28 cellular contexts compared by ENCODE assay signal in the genomic region with DNA sequence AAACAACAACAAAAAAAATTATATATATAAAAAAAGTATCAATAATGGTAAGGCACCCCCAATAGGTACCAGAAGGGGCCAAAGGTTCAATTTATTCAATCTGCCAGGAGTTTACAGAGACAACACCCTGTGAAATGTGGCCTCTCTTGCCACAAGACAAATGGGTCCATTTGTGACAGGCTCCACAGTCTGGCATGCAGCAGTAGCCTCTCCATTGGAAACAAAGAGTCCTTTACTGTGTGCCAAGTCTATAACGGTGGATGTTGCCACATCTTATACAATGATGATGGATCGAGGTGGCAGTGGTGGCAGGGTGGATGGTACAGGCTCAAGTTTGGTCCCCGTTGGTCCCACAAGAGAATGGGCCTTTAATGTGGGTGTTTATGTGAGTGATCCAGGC.
A peak's percentile ranks its signal among the peaks of the same experiment; 100 is the strongest.
DNase-seq lines count a peak whose midpoint lies in the region; ATAC-seq and TF ChIP-seq lines count a peak whose summit lies in the region.
"Had no signal": no experiment of that assay in that cellular context is flagged by ENCODE, and none has a peak within 500 bp of the region (broad histone marks: within the 10 kb centered on the region; RNA-seq: fewer than 3 reads in every experiment).

No MANE protein-coding gene starts in this region.

- no peak for TF ChIP-seq EP300 in transverse colon (IDR thresholded peaks at IDR 0.05; ENCODE audit: low read depth)

- WGBS in IMR-90 (ENCODE audit: extremely low coverage in 2 of 2, insufficient read length in 1 of 2), 2 experiments, result 40% methylated on average over 1 of the region's 3 CpGs; no CpG with 5 or more reads in 1 of the 2 experiments
- WGBS in transverse colon (ENCODE audit: low coverage in 1 of 2), 2 donors, result 70 to 100% methylated on average over 1 to 3 of the region's 3 CpGs

- no TSS peak for BruUV-seq in IMR-90 (replicated peaks; lab: Mats Ljungman, UMichigan)

- H3K4ac ChIP-seq in IMR-90 (ENCODE audit: low read depth, low read length), result peak overlapping the region; percentile 55

- H2AK5ac ChIP-seq in IMR-90 (ENCODE audit: low read depth, low read length), result peak overlapping the region; percentile 90

- H2AK9ac ChIP-seq in IMR-90 (replicated peaks; ENCODE audit: low read depth, low read length, poor library complexity), result peak overlapping the region; percentile 2

- H3K27me3 ChIP-seq in IMR-90 (ENCODE audit: control insufficient read depth, insufficient read depth, low read length), result no peaks in the 10 kb centered on the region
- no peaks in the 10 kb centered on the region for H3K27me3 ChIP-seq in layer of hippocampus (ENCODE audit: control insufficient read depth, insufficient read depth, low read length)
- H3K27me3 ChIP-seq in transverse colon, result no peaks in the 10 kb centered on the region
- H3K27me3 ChIP-seq: heart left ventricle, neural progenitor cell, spleen had no signal

- peaks cover 23% of the 10 kb centered on the region for H3K9me1 ChIP-seq in IMR-90 (ENCODE audit: insufficient read depth, low read length)

- H3K36me3 Mint-ChIP-seq in natural killer cell treated with Interleukin-12 subunit alpha and Interleukin-12 subunit beta and Interleukin-15 and Interleukin-18, amount 100 ng/mL, for 72 hours, result no peaks in the 10 kb centered on the region
- H3K36me3 Mint-ChIP-seq: CD8-positive, alpha-beta T cell; neural progenitor cell; T-cell had no signal

- no peak overlapping the region for H3K4me3 ChIP-seq in IMR-90 (ENCODE audit: insufficient read depth, low read depth, low read length)
- no peak overlapping the region for H3K4me3 ChIP-seq in transverse colon
- H3K4me3 ChIP-seq: heart left ventricle, mucosa of descending colon, neural progenitor cell, spleen had no signal

- in situ Hi-C loops in IMR-90 (cut with MboI; ENCODE audit: low sequenced_read_pairs), result no loop called here
- in situ Hi-C loops in transverse colon (cut with MboI; ENCODE audit: low pct_ligation_motif_present in 1 of 4, low pct_unique_long_range_greater_than_20kb in 1 of 4, low sequenced_read_pairs in 3 of 4), result no loop called here

- POLR2A ChIA-PET in IMR-90 (lab: Charles Lee; ENCODE audit: unreplicated experiment), result interaction anchor here (0.6 kb wide), 1 partner anchor 72 kb away, joined by 3 read pairs; no protein-coding TSS in a partner anchor

- H3K4me3 Mint-ChIP-seq in natural killer cell treated with Interleukin-12 subunit alpha and Interleukin-12 subunit beta and Interleukin-15 and Interleukin-18, amount 100 ng/mL, for 72 hours, result no peak overlapping the region
- H3K4me3 Mint-ChIP-seq: activated CD8-positive, alpha-beta T cell treated with anti-CD3 and anti-CD28 coated beads, Interleukin-2, amount 10 ng/mL, durations not matched to agents 7 days and 5 days; activated T-cell treated with anti-CD3 and anti-CD28 coated beads, Interleukin-2, amount 50 U/mL, for 24 hours; CD8-positive, alpha-beta T cell; neural progenitor cell; T-cell had no signal

- peak; percentile 8 for ATAC-seq in HG02571 (IDR thresholded peaks at IDR 0.05; ENCODE audit: unreplicated experiment)
- no peak for ATAC-seq in IMR-90 (ENCODE audit: low read depth)
- ATAC-seq in GM18907 (IDR thresholded peaks at IDR 0.05; ENCODE audit: unreplicated experiment), result no peak
- ATAC-seq in natural killer cell treated with Interleukin-12 subunit alpha and Interleukin-12 subunit beta and Interleukin-15 and Interleukin-18, amount 100 ng/mL, for 72 hours, result no peak
- ATAC-seq: activated CD8-positive, alpha-beta T cell treated with anti-CD3 and anti-CD28 coated beads, Interleukin-2, amount 10 ng/mL, durations not matched to agents 7 days and 5 days; CD8-positive, alpha-beta T cell; heart left ventricle; left ventricle myocardium superior; mucosa of descending colon; T-cell had no signal

- dilution Hi-C loops in IMR-90 (cut with HindIII; ENCODE audit: low sequenced_read_pairs, unreplicated experiment), result no loop called here

- H3K56ac ChIP-seq in IMR-90 (ENCODE audit: extremely low read depth, insufficient read depth, low read length), result no peak overlapping the region

- CTCF ChIA-PET in IMR-90 (lab: Yijun Ruan, JAX), result no interaction called here

- H3K9ac ChIP-seq in IMR-90 (ENCODE audit: low read depth, low read length), result no peak overlapping the region
- H3K9ac ChIP-seq: neural progenitor cell had no signal

- H4K8ac ChIP-seq in IMR-90 (ENCODE audit: low read depth in 2 of 2, low read length in 2 of 2), result peak overlapping the region in 1 of 2 experiments; percentile 4; a peak in 1 of 4 replicates

- TF ChIP-seq CTCF in IMR-90 (conservative IDR thresholded peaks at IDR 0.05; ENCODE audit: low read depth, low read length) (no peak), transverse colon (IDR thresholded peaks at IDR 0.05) (no peak)

- H2BK120ac ChIP-seq in IMR-90 (ENCODE audit: low read depth, low read length), result peak overlapping the region; percentile 58; the same call in 1 of the 2 replicates

- no peak for TF ChIP-seq RAD21 in IMR-90 (IDR thresholded peaks at IDR 0.05; ENCODE audit: low read length)

- H4K20me1 ChIP-seq in IMR-90 (ENCODE audit: insufficient read depth, low read length), result no peaks in the 10 kb centered on the region; the same call in 1 of the 2 replicates

- peak overlapping the region; percentile 67; the same call in 1 of the 2 replicates for H2BK20ac ChIP-seq in IMR-90 (ENCODE audit: low read depth, low read length)

- no peaks in the 10 kb centered on the region for H3K9me3 Mint-ChIP-seq in natural killer cell treated with Interleukin-12 subunit alpha and Interleukin-12 subunit beta and Interleukin-15 and Interleukin-18, amount 100 ng/mL, for 72 hours
- H3K9me3 Mint-ChIP-seq: activated T-cell treated with anti-CD3 and anti-CD28 coated beads, Interleukin-2, amount 50 U/mL, for 24 hours; CD8-positive, alpha-beta T cell; T-cell had no signal

- peak overlapping the region; percentile 36 for H2BK5ac ChIP-seq in IMR-90 (ENCODE audit: low read depth, low read length, poor library complexity, severe bottlenecking)

- intact Hi-C loops in IMR-90 (cut with micrococcal nuclease), result no loop called here
- intact Hi-C loops in transverse colon (cut with DNase I; ENCODE audit: low total_unique reads), result no loop called here

- H3K27ac ChIP-seq in IMR-90 (ENCODE audit: insufficient read depth, low read length) (no peak overlapping the region), layer of hippocampus (ENCODE audit: low read depth, low read length) (peak overlapping the region; percentile 54), temporal lobe (ENCODE audit: low read depth, low read length) (peak overlapping the region; percentile 47), transverse colon (no peak overlapping the region)
- H3K27ac ChIP-seq: heart left ventricle, HL-60, neural progenitor cell, spleen had no signal

- no peaks in the 10 kb centered on the region; a peak in 1 of 4 replicates for H3K79me1 ChIP-seq in IMR-90 (ENCODE audit: low read depth in 1 of 2, low read length in 2 of 2)

- peak overlapping the region; percentile 84; the same call in 1 of the 2 replicates for H3K14ac ChIP-seq in IMR-90 (replicated peaks; ENCODE audit: low read depth, low read length)

- H3K23ac ChIP-seq in IMR-90 (ENCODE audit: low read depth, low read length), result peak overlapping the region; percentile 81; the same call in 1 of the 2 replicates

- no peak overlapping the region; the same call in 1 of the 2 replicates for H4K91ac ChIP-seq in IMR-90 (ENCODE audit: insufficient read depth, low read depth, low read length)

- H3K9me3 ChIP-seq in IMR-90 (ENCODE audit: control insufficient read depth, insufficient read depth, low read length) (no peaks in the 10 kb centered on the region), transverse colon (no peaks in the 10 kb centered on the region)
- H3K9me3 ChIP-seq: heart left ventricle, mucosa of descending colon, spleen had no signal

- peak overlapping the region; percentile 39; the same call in 1 of the 2 replicates for H3K18ac ChIP-seq in IMR-90 (ENCODE audit: low read depth, low read length)

- H2AFZ ChIP-seq in IMR-90 (replicated peaks; ENCODE audit: low read length, poor library complexity), result peak overlapping the region; percentile 68
- H2AFZ ChIP-seq: neural progenitor cell had no signal

- DNase-seq in IMR-90, result no peak
- DNase-seq in NCI-H2081 treated with DMSO at 0.1 percent for 48 hours (lab: John Stamatoyannopoulos, UW), result no peak
- DNase-seq in natural killer cell treated with Interleukin-12 subunit alpha and Interleukin-12 subunit beta and Interleukin-15 and Interleukin-18, amount 100 ng/mL, for 72 hours (ENCODE audit: low spot score), result no peak
- no peak for DNase-seq in transverse colon
- DNase-seq: activated CD4-positive, CD25-positive, alpha-beta regulatory T cell treated with anti-CD3 and anti-CD28 coated beads, Interleukin-2, amount 50 U/mL, for 72 hours; activated CD8-positive, alpha-beta T cell treated with anti-CD3 and anti-CD28 coated beads, Interleukin-2, amount 10 ng/mL, durations not matched to agents 7 days and 5 days; activated naive CD4-positive, alpha-beta T cell treated with Interleukin-2 at 50 U/mL for 16 hours; activated T-cell treated with anti-CD3 and anti-CD28 coated beads, Interleukin-2, amount 50 U/mL, for 24 hours; amniotic stem cell; CD8-positive, alpha-beta T cell; GF-D8; heart left ventricle; left ventricle myocardium superior; mucosa of descending colon; NCI-H1105; NCI-H510A; SHP77 treated with DMSO at 0.1 percent for 48 hours; spleen; stimulated activated CD4-positive, alpha-beta T cell treated with anti-CD3 and anti-CD28 coated beads, Interleukin-4, amount 100 ng/mL, for 4 hours; stimulated activated naive CD8-positive, alpha-beta T cell treated with anti-CD3 and anti-CD28 coated beads, Interleukin-15, Interleukin-2, amounts not matched to agents 100 U/mL and 50 U/mL, for 24 hours; T-cell; trophoblast cell had no signal

- no peak overlapping the region for H3K4me2 ChIP-seq in IMR-90 (ENCODE audit: low read depth, low read length)
- H3K4me2 ChIP-seq: neural progenitor cell had no signal

- H3K4me1 ChIP-seq in IMR-90 (ENCODE audit: control insufficient read depth, insufficient read depth, low read length) (peaks cover 25% of the 10 kb centered on the region), transverse colon (no peaks in the 10 kb centered on the region)
- H3K4me1 ChIP-seq: heart left ventricle, spleen had no signal

- H3K36me3 ChIP-seq in IMR-90 (ENCODE audit: control insufficient read depth, insufficient read depth, low read length) (no peaks in the 10 kb centered on the region), transverse colon (no peaks in the 10 kb centered on the region)
- H3K36me3 ChIP-seq: heart left ventricle, neural progenitor cell, spleen had no signal

- no peak overlapping the region for H3K27ac Mint-ChIP-seq in natural killer cell treated with Interleukin-12 subunit alpha and Interleukin-12 subunit beta and Interleukin-15 and Interleukin-18, amount 100 ng/mL, for 72 hours
- H3K27ac Mint-ChIP-seq: activated CD8-positive, alpha-beta T cell treated with anti-CD3 and anti-CD28 coated beads, Interleukin-2, amount 10 ng/mL, durations not matched to agents 7 days and 5 days; activated T-cell treated with anti-CD3 and anti-CD28 coated beads, Interleukin-2, amount 50 U/mL, for 24 hours; CD8-positive, alpha-beta T cell; neural progenitor cell; T-cell had no signal

- H2BK15ac ChIP-seq in IMR-90 (ENCODE audit: low read depth, low read length), result peak overlapping the region; percentile 79; the same call in 2 of the 3 replicates

- TF ChIP-seq POLR2A in IMR-90 (IDR thresholded peaks at IDR 0.05; ENCODE audit: low read depth, low read length) (no peak), transverse colon (IDR thresholded peaks at IDR 0.05) (no peak)

- H3K4me1 Mint-ChIP-seq in natural killer cell treated with Interleukin-12 subunit alpha and Interleukin-12 subunit beta and Interleukin-15 and Interleukin-18, amount 100 ng/mL, for 72 hours (ENCODE audit: low read depth in 2 of 2), result no peaks in the 10 kb centered on the region
- H3K4me1 Mint-ChIP-seq: T-cell had no signal

- no peaks in the 10 kb centered on the region for H3K27me3 Mint-ChIP-seq in natural killer cell treated with Interleukin-12 subunit alpha and Interleukin-12 subunit beta and Interleukin-15 and Interleukin-18, amount 100 ng/mL, for 72 hours
- H3K27me3 Mint-ChIP-seq: activated T-cell treated with anti-CD3 and anti-CD28 coated beads, Interleukin-2, amount 50 U/mL, for 24 hours; T-cell had no signal

- H4K5ac ChIP-seq in IMR-90 (ENCODE audit: low read depth, low read length), result no peak overlapping the region

Comparison
In these comparisons a context has a peak if more than half of its experiments do, and no peak if none do; other contexts are left out.
1. H3K27ac ChIP-seq: peak in layer of hippocampus (single experiment) and temporal lobe (single experiment); none in IMR-90 (single experiment) and transverse colon (0 of 4).